18 cellular contexts compared by ENCODE assay signal in the genomic region with DNA sequence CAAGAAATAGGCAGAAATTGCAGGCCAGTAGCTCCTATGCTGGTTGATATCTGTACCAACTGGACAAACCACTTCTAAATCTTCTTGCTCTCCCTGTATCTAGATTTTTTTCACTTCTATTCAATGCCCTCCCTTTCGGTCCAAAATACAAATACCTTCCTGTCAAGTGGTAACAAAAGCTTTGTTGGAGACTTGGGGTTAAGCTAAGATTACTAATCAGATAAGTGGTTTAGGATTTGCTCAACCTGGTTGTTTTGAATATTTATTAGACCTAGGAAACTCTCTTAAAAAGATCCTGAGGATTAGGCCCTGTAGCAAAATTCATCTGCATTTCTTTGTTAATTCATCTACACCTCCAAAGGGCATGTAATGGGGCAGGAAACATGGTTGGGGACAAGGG.
DNase-seq lines count a peak whose midpoint lies in the region; ATAC-seq, FAIRE-seq and TF ChIP-seq lines count a peak whose summit lies in the region.
"Had no signal": no experiment of that assay in that cellular context is flagged by ENCODE, and none has a peak within 500 bp of the region (broad histone marks: within the 10 kb centered on the region; RNA-seq: fewer than 3 reads in every experiment).

No MANE protein-coding gene starts in this region.

- no peak for TF ChIP-seq POLR2A in GM12892 (IDR thresholded peaks at IDR 0.05; ENCODE audit: low read depth, low read length)

- DNase-seq in SIG-M5 treated with dmso at 0.1 percent for 504 hours (lab: John Stamatoyannopoulos, UW; ENCODE audit: unreplicated experiment) (peak; percentile 10), SIG-M5 (lab: John Stamatoyannopoulos, UW) (no peak), NCI-H524 (lab: John Stamatoyannopoulos, UW) (peak; percentile 10 to 79), epithelial cell of esophagus (ENCODE audit: low read depth) (peak; percentile 9), GM12892 (ENCODE audit: insufficient read length) (no peak)
- DNase-seq in activated CD4-positive, alpha-beta T cell treated with anti-CD3 and anti-CD28 coated beads for 48 hours = no peak
- DNase-seq: CD4-positive, alpha-beta memory T cell; Kasumi-1; MM.1S; NCI-H2081 treated with DMSO at 0.1 percent for 48 hours; NCI-H446; RPMI8226; T-helper 1 cell had no signal

- ATAC-seq in GM19467 (IDR thresholded peaks at IDR 0.05; ENCODE audit: unreplicated experiment) = no peak
- ATAC-seq: A549, HCT116 had no signal

- TF ChIP-seq CTCF in epithelial cell of esophagus (IDR thresholded peaks at IDR 0.05; ENCODE audit: insufficient read depth, low read depth, low read length, missing control alignments) = no peak

- no peak for FAIRE-seq in GM12892 (lab: Jason Lieb, UNC)
- FAIRE-seq: A549, HTR-8/SVneo had no signal

- H3K4me3 ChIP-seq in epithelial cell of esophagus (ENCODE audit: low read length) = no peak overlapping the region
- H3K4me3 ChIP-seq: A549, BLaER1 had no signal

Comparison
In these comparisons a context has a peak if more than half of its experiments do, and no peak if none do; other contexts are left out.
1. DNase-seq: peak in SIG-M5 treated with dmso at 0.1 percent for 504 hours (single experiment), NCI-H524 (2 of 2) and epithelial cell of esophagus (single experiment); none in SIG-M5 (single experiment), activated CD4-positive, alpha-beta T cell treated with anti-CD3 and anti-CD28 coated beads for 48 hours (single experiment) and GM12892 (single experiment).